ENCODE assay signal across 8 cellular contexts in the genomic region with DNA sequence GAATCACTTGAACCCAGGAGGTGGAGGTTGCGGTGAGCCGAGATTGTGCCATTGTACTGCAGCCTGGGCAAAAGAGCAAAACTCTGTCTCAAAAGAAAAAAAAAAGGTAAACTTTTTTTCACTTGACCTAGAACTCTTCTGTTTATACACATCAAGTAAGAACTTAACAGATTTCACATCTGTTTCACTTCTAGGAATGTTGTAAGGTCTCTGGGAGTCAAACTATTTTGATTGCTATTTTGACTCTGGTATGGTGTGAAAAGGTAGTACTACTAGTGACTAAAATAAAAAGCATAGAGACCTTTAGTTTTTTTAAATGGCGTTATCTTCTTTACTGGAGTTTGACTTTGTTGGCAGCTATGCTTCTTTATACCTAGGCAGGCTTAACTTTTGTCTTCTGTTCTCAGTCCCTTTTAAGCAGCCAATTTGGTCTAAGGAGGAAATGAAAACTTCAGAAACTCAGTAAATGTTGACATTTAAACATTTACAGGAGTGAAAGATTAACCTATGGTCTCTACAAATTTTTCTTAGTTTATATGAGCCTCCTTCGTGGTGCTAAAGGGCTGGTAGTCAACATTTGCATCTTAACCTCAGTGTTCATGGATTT.
DNase-seq lines count a peak whose midpoint lies in the region; ATAC-seq and TF ChIP-seq lines count a peak whose summit lies in the region.
"Not testable (repeated sequence)": the region's sequence is repeated elsewhere in the genome, so short reads cannot be mapped to it uniquely, and the experiment has no call there.

No MANE protein-coding gene starts in this region.

- not testable (repeated sequence) for H3K27me3 Mint-ChIP-seq in central memory CD8-positive, alpha-beta T cell; nephron (ENCODE audit: low read depth)

- H3K27ac Mint-ChIP-seq in central memory CD8-positive, alpha-beta T cell (ENCODE audit: low read depth) = peak overlapping the region; percentile 69
- H3K27ac Mint-ChIP-seq in nephron = peak overlapping the region; percentile 48 to 84 (median 68)

- peaks cover 21% of the 10 kb centered on the region for H3K36me3 Mint-ChIP-seq in central memory CD8-positive, alpha-beta T cell (ENCODE audit: insufficient read depth)
- peaks cover 28% of the 10 kb centered on the region for H3K36me3 Mint-ChIP-seq in nephron (ENCODE audit: low read depth)

- peaks cover 74% of the 10 kb centered on the region for H3K79me2 ChIP-seq in hepatocyte

- H3K27ac ChIP-seq in hepatocyte = peak overlapping the region; percentile 3

- H3K9me3 ChIP-seq in hepatocyte (ENCODE audit: low read depth) = not testable (repeated sequence)

- peaks cover 29% of the 10 kb centered on the region for H4K20me1 ChIP-seq in hepatocyte (ENCODE audit: insufficient read depth, poor library complexity, severe bottlenecking)

- not testable (repeated sequence) for H3K9me2 ChIP-seq in hepatocyte (replicated peaks; ENCODE audit: insufficient read depth)

- H3K4me2 ChIP-seq in hepatocyte = peak overlapping the region; percentile 25

- ATAC-seq in GM18907 (IDR thresholded peaks at IDR 0.05; ENCODE audit: unreplicated experiment) (peak; percentile 82), GM21381 (IDR thresholded peaks at IDR 0.05; ENCODE audit: unreplicated experiment) (peak; percentile 76), HG03066 (IDR thresholded peaks at IDR 0.05; ENCODE audit: low read depth, unreplicated experiment) (peak; percentile 66), HG03432 (IDR thresholded peaks at IDR 0.05; ENCODE audit: unreplicated experiment) (peak; percentile 54)
- ATAC-seq in central memory CD8-positive, alpha-beta T cell (replicated peaks; ENCODE audit: extremely low read depth, poor library complexity, severe bottlenecking) = not testable (repeated sequence)

- H3K27me3 ChIP-seq in hepatocyte = not testable (repeated sequence)

- H3K4me1 ChIP-seq in hepatocyte (ENCODE audit: insufficient read depth) = not testable (repeated sequence)

- peaks cover 21% of the 10 kb centered on the region for H3K4me1 Mint-ChIP-seq in central memory CD8-positive, alpha-beta T cell
- not testable (repeated sequence) for H3K4me1 Mint-ChIP-seq in nephron

- peak; percentile 21 for DNase-seq in ACHN
- DNase-seq in central memory CD8-positive, alpha-beta T cell (ENCODE audit: low spot score in 2 of 2); hepatocyte (ENCODE audit: low spot score): not testable (repeated sequence)

- WGBS in hepatocyte (ENCODE audit: low lambda C conversion rate, missing lambda C conversion rate) = 82% methylated on average over 3 of the region's 4 CpGs

- not testable (repeated sequence) for H3K9me3 Mint-ChIP-seq in central memory CD8-positive, alpha-beta T cell; nephron

- in situ Hi-C loops in ACHN (cut with HindIII; ENCODE audit: low pct_ligation_motif_present, low pct_unique_long_range_greater_than_20kb, low sequenced_read_pairs) = not testable (repeated sequence)

- H2AFZ ChIP-seq in hepatocyte = not testable (repeated sequence)

- not testable (repeated sequence) for H3K36me3 ChIP-seq in hepatocyte (replicated peaks; ENCODE audit: insufficient read depth, low read depth)

- not testable (repeated sequence) for H3K4me3 Mint-ChIP-seq in central memory CD8-positive, alpha-beta T cell; nephron

- H3K4me3 ChIP-seq in hepatocyte = not testable (repeated sequence)

- not testable (repeated sequence) for TF ChIP-seq CTCF in hepatocyte (IDR thresholded peaks at IDR 0.05; ENCODE audit: poor library complexity); nephron (IDR thresholded peaks at IDR 0.05; ENCODE audit: unreplicated experiment in 3 of 3)
